In the genomic region with DNA sequence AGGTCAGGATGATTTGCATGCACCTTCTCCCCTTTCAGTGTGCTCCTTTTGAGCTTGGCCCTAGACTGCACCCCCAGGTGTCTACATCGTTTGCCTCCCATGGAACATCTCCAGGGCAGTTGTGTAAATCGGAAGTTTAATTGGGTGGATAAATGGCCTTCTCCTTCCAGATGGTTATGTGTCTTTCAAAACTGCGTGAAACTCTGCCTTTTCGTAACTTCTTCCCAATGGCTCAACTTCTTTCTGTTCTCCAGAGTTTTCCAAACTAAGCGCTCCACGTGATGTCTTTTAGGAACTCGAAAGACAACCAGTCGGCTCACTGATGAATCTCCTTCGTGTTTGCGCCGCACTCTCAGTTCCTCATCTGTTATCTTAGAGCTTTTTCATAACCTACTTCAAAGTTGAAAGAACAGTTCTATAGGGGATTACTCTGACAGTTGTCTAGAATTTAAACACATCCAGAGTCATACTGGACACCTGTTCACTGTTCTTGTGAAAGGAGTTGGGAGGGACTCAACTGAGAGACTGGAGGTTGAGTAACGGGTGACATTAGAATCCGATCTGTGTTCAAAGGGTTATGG, we compare ENCODE assay signal across 9 cellular contexts.
DNase-seq lines count a peak whose midpoint lies in the region; ATAC-seq and TF ChIP-seq lines count a peak whose summit lies in the region.
"Had no signal": no experiment of that assay in that cellular context is flagged by ENCODE, and none has a peak within 500 bp of the region (broad histone marks: within the 10 kb centered on the region; RNA-seq: fewer than 3 reads in every experiment).

No MANE protein-coding gene starts in this region.

- peak overlapping the region; percentile 81 for H3K4me3 ChIP-seq in Loucy (ENCODE audit: low read length, poor library complexity, severe bottlenecking)
- peak overlapping the region; percentile 27 for H3K4me3 ChIP-seq in fibroblast of mammary gland (ENCODE audit: control insufficient read depth, low read depth, low read length)
- peak overlapping the region; percentile 70 for H3K4me3 ChIP-seq in retinal pigment epithelial cell (ENCODE audit: low read length)

- peak overlapping the region; percentile 91 for H3K4me2 ChIP-seq in Loucy (ENCODE audit: low read depth, low read length, poor library complexity, severe bottlenecking)

- H2AFZ ChIP-seq in Loucy (ENCODE audit: low read length) = peak overlapping the region; percentile 93

- no peaks in the 10 kb centered on the region for H3K36me3 ChIP-seq in Loucy (ENCODE audit: insufficient read depth, low read length)

- no peak for TF ChIP-seq CTCF in Loucy (conservative IDR thresholded peaks at IDR 0.05; ENCODE audit: low read length)
- no peak for TF ChIP-seq CTCF in fibroblast of mammary gland (conservative IDR thresholded peaks at IDR 0.05; ENCODE audit: control insufficient read depth, insufficient read depth, low read depth, low read length)
- TF ChIP-seq CTCF in retinal pigment epithelial cell (conservative IDR thresholded peaks at IDR 0.05; ENCODE audit: low read depth, low read length) = no peak

- H3K9ac ChIP-seq in Loucy (ENCODE audit: low read depth, low read length, poor library complexity, severe bottlenecking) = peak overlapping the region; percentile 68

- H3K27me3 ChIP-seq in Loucy (ENCODE audit: insufficient read depth, low read length, poor library complexity, severe bottlenecking) = no peaks in the 10 kb centered on the region

- no peaks in the 10 kb centered on the region for H3K9me2 ChIP-seq in Loucy (replicated peaks; ENCODE audit: low read depth, low read length)

- H3K4me1 ChIP-seq in Loucy (ENCODE audit: insufficient read depth, low read length, poor library complexity, severe bottlenecking) = peaks cover 25% of the 10 kb centered on the region

- ATAC-seq in GM19397 (IDR thresholded peaks at IDR 0.05; ENCODE audit: unreplicated experiment) (peak; percentile 12), GM18511 (IDR thresholded peaks at IDR 0.05; ENCODE audit: unreplicated experiment) (no peak)

- no peak for DNase-seq in fibroblast of mammary gland (ENCODE audit: low read depth)
- no peak for DNase-seq in retinal pigment epithelial cell (ENCODE audit: low read depth)
- no peak for DNase-seq in effector CD4-positive, alpha-beta T cell
- no peak for DNase-seq in GM03348 (ENCODE audit: low spot score)
- DNase-seq in OCI-M2 (lab: John Stamatoyannopoulos, UW; ENCODE audit: unreplicated experiment) = no peak
- DNase-seq: NCI-H2107 had no signal

- H3F3A ChIP-seq in Loucy (ENCODE audit: low read depth) = no peaks in the 10 kb centered on the region

- H4K20me1 ChIP-seq in Loucy (ENCODE audit: insufficient read depth, low read length, poor library complexity, severe bottlenecking) = no peaks in the 10 kb centered on the region

- H3K9me3 ChIP-seq in Loucy (ENCODE audit: insufficient read depth, low read depth, low read length) = no peaks in the 10 kb centered on the region

- H3K79me2 ChIP-seq in Loucy (ENCODE audit: insufficient read depth, low read length) = no peaks in the 10 kb centered on the region

Comparison
In these comparisons a context has a peak if more than half of its experiments do, and no peak if none do; other contexts are left out.
1. H3K4me3 ChIP-seq: peak in every context shown above with its lines; median percentile 81 in Loucy; 70 in retinal pigment epithelial cell; 27 in fibroblast of mammary gland.